In the genomic region with DNA sequence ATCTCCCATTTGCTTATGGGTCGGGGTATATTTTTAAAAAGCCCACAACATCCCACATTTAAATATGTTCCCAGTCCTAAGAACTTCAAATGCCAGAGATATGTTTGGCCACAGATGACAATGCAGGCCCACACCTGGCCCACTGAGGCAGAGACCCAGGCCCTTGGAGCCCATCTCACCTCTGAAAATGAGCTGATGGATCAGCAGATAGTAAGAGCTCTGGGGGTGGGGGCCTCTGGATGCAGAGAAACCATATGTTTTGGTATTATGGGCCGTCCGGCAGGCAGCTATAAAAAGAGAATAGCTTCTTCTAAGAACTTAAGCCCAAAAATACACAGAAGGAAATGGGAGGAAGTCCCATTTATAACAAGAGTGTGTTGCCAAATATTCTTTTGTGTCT, we compare ENCODE assay signal across 17 cellular contexts.
"Had no signal": no experiment of that assay in that cellular context is flagged by ENCODE, and none has a peak within 500 bp of the region (broad histone marks: within the 10 kb centered on the region; RNA-seq: fewer than 3 reads in every experiment).

No MANE protein-coding gene starts in this region.

- H3K27ac ChIP-seq: colonic mucosa, foreskin keratinocyte, hepatocyte, right atrium auricular region, sigmoid colon, skin epidermis, stomach had no signal

- H3K4me3 ChIP-seq: colonic mucosa, hepatocyte, mucosa of descending colon, right atrium auricular region, sigmoid colon, skin epidermis, stomach had no signal

- DNase-seq: colonic mucosa; dermis blood vessel endothelial cell; foreskin keratinocyte; mammary epithelial cell; mucosa of descending colon; naive thymus-derived CD8-positive, alpha-beta T cell; sigmoid colon; stimulated activated CD4-positive, alpha-beta T cell treated with anti-CD3 and anti-CD28 coated beads, Interleukin-2, amount 100 ng/mL, for 24 hours; stimulated activated naive CD4-positive, alpha-beta T cell; stomach; substantia nigra; trophoblast cell had no signal

- H3K4me1 ChIP-seq: colonic mucosa, foreskin keratinocyte, right atrium auricular region, sigmoid colon, stomach had no signal

- H3K4me3 Mint-ChIP-seq: naive thymus-derived CD8-positive, alpha-beta T cell had no signal

- H3K9me3 ChIP-seq: colonic mucosa, right atrium auricular region, sigmoid colon, stomach had no signal

- H3K36me3 ChIP-seq: colonic mucosa, right atrium auricular region, sigmoid colon, stomach had no signal

- H3K36me3 Mint-ChIP-seq: naive thymus-derived CD8-positive, alpha-beta T cell had no signal

- H3K27me3 ChIP-seq: colonic mucosa, foreskin keratinocyte, hepatocyte, right atrium auricular region, sigmoid colon, stomach had no signal

- FAIRE-seq: islet of Langerhans had no signal

- H2AFZ ChIP-seq: hepatocyte had no signal

- H3K4me2 ChIP-seq: hepatocyte had no signal

- H3K4me1 Mint-ChIP-seq: naive thymus-derived CD8-positive, alpha-beta T cell had no signal

- ATAC-seq: foreskin keratinocyte; left lobe of liver; mucosa of descending colon; naive thymus-derived CD8-positive, alpha-beta T cell had no signal

- H3K79me2 ChIP-seq: hepatocyte had no signal
